14 cellular contexts compared by ENCODE assay signal in genomic region chr9:4138781-4139180, GRCh38.
DNase-seq lines count a peak whose midpoint lies in the region; ATAC-seq and TF ChIP-seq lines count a peak whose summit lies in the region.
"Had no signal": no experiment of that assay in that cellular context is flagged by ENCODE, and none has a peak within 500 bp of the region (broad histone marks: within the 10 kb centered on the region; RNA-seq: fewer than 3 reads in every experiment).

No MANE protein-coding gene starts in this region.

- H3K27me3 ChIP-seq in ACC112 (ENCODE audit: insufficient read depth, low read length), result no peaks in the 10 kb centered on the region
- H3K27me3 ChIP-seq in PC-3 (ENCODE audit: low read length), result no peaks in the 10 kb centered on the region
- H3K27me3 ChIP-seq in adrenal gland, result no peaks in the 10 kb centered on the region

- H3F3A ChIP-seq in PC-3 (ENCODE audit: low read length, unreplicated experiment), result no peaks in the 10 kb centered on the region

- H2AFZ ChIP-seq in ACC112 (ENCODE audit: low read length, unreplicated experiment) (no peak overlapping the region), PC-3 (ENCODE audit: low read length) (no peak overlapping the region)

- CTCF ChIA-PET in PC-3 (lab: Charles Lee), result no interaction called here

- POLR2A ChIA-PET in PC-3 (lab: Charles Lee; ENCODE audit: unreplicated experiment), result no interaction called here

- no peak overlapping the region for H3K4me2 ChIP-seq in PC-3 (ENCODE audit: low read length)

- H3K79me2 ChIP-seq in ACC112 (ENCODE audit: control insufficient read depth, insufficient read depth, low read length, unreplicated experiment), result peaks cover 15% of the 10 kb centered on the region
- peaks cover 13% of the 10 kb centered on the region; the same call in 1 of the 2 replicates for H3K79me2 ChIP-seq in PC-3 (ENCODE audit: low read length)

- TF ChIP-seq CTCF in PC-3 (conservative IDR thresholded peaks at IDR 0.05; ENCODE audit: low read depth, low read length), result no peak
- no peak for TF ChIP-seq CTCF in astrocyte of the spinal cord (IDR thresholded peaks at IDR 0.05; ENCODE audit: low read depth, low read length)
- TF ChIP-seq CTCF in adrenal gland (IDR thresholded peaks at IDR 0.05), result no peak

- no peak for TF ChIP-seq POLR2A in adrenal gland (IDR thresholded peaks at IDR 0.05)

- WGBS in adrenal gland, 4 donors, result 65 to 90% (median 82%) methylated on average over 1 of the region's 1 CpG

- H3K4me1 ChIP-seq in ACC112 (ENCODE audit: control insufficient read depth, insufficient read depth, low read length, unreplicated experiment), result peaks cover 67% of the 10 kb centered on the region
- peaks cover 43% of the 10 kb centered on the region for H3K4me1 ChIP-seq in PC-3 (ENCODE audit: insufficient read depth, low read length)
- H3K4me1 ChIP-seq in adrenal gland (replicated peaks in 1 of 2), result no peaks in the 10 kb centered on the region

- intact Hi-C loops in PC-3 (cut with micrococcal nuclease) (loop anchor here (5.0 kb wide), 4 partner anchors 39 to 396 kb away; no protein-coding TSS in a partner anchor), adrenal gland (cut with DNase I) (no loop called here)

- no peaks in the 10 kb centered on the region for H3K9me3 ChIP-seq in PC-3 (ENCODE audit: low read length)
- H3K9me3 ChIP-seq in adrenal gland (replicated peaks in 1 of 3), result no peaks in the 10 kb centered on the region

- H3K27ac ChIP-seq in ACC112 (ENCODE audit: low read depth, low read length) (peak overlapping the region; percentile 94), PC-3 (ENCODE audit: low read length) (peak overlapping the region; percentile 99; the same call in 1 of the 2 replicates), adrenal gland (no peak overlapping the region)

- DNase-seq in PC-3, result no peak
- DNase-seq in astrocyte of the spinal cord (ENCODE audit: low read depth, low spot score), result peak; percentile 7
- peak; percentile 64 for DNase-seq in iris pigment epithelial cell (ENCODE audit: low read depth)
- no peak for DNase-seq in activated CD8-positive, alpha-beta memory T cell treated with anti-CD3 and anti-CD28 coated beads, Interleukin-2, amount 50 U/mL, for 48 hours
- DNase-seq in NCI-H1436 (lab: John Stamatoyannopoulos, UW), result no peak
- no peak for DNase-seq in adrenal gland
- DNase-seq: DMS79 treated with DMSO at 0.1 percent for 48 hours, NCI-H1417, NCI-H2029 treated with DMSO at 0.1 percent for 48 hours, NCI-H2227 treated with DMSO at 0.1 percent for 48 hours, NCI-H526 treated with DMSO at 0.1 percent for 48 hours had no signal

- H3K4me3 ChIP-seq in ACC112 (ENCODE audit: low read depth, low read length), result no peak overlapping the region
- no peak overlapping the region for H3K4me3 ChIP-seq in PC-3 (ENCODE audit: low read length)
- H3K4me3 ChIP-seq in astrocyte of the spinal cord (ENCODE audit: low read depth, low read length), result no peak overlapping the region
- no peak overlapping the region for H3K4me3 ChIP-seq in adrenal gland

- no peaks in the 10 kb centered on the region for H3K9me2 ChIP-seq in PC-3 (replicated peaks; ENCODE audit: low read length)

- in situ Hi-C loops in astrocyte of the spinal cord (cut with HindIII; ENCODE audit: low sequenced_read_pairs), result no loop called here

- no TSS peak for BruUV-seq in PC-3 (replicated peaks; lab: Mats Ljungman, UMichigan)

- no peak for ATAC-seq in PC-3
- ATAC-seq in HG02852 (IDR thresholded peaks at IDR 0.05; ENCODE audit: unreplicated experiment), result no peak
- ATAC-seq: SK-N-SH treated with all-trans-retinoic acid at 6 μM for 48 hours had no signal

- H3K9ac ChIP-seq in PC-3 (ENCODE audit: low read length), result no peak overlapping the region; the same call in 1 of the 2 replicates

- no peaks in the 10 kb centered on the region for H4K20me1 ChIP-seq in PC-3 (ENCODE audit: low read length)

- H3K36me3 ChIP-seq in ACC112 (ENCODE audit: insufficient read depth, low read length) (no peaks in the 10 kb centered on the region), PC-3 (ENCODE audit: low read depth, low read length) (no peaks in the 10 kb centered on the region), adrenal gland (replicated peaks in 1 of 2) (no peaks in the 10 kb centered on the region)

Comparison
In these comparisons a context has a peak if more than half of its experiments do, and no peak if none do; other contexts are left out.
1. H3K27ac ChIP-seq: peak in ACC112 (single experiment) and PC-3 (single experiment); none in adrenal gland (0 of 5).
2. DNase-seq: peak in astrocyte of the spinal cord (single experiment) and iris pigment epithelial cell (single experiment); none in PC-3 (single experiment), activated CD8-positive, alpha-beta memory T cell treated with anti-CD3 and anti-CD28 coated beads, Interleukin-2, amount 50 U/mL, for 48 hours (single experiment), NCI-H1436 (single experiment) and adrenal gland (0 of 7).